ENCODE assay signal across 9 cellular contexts in the genomic region with DNA sequence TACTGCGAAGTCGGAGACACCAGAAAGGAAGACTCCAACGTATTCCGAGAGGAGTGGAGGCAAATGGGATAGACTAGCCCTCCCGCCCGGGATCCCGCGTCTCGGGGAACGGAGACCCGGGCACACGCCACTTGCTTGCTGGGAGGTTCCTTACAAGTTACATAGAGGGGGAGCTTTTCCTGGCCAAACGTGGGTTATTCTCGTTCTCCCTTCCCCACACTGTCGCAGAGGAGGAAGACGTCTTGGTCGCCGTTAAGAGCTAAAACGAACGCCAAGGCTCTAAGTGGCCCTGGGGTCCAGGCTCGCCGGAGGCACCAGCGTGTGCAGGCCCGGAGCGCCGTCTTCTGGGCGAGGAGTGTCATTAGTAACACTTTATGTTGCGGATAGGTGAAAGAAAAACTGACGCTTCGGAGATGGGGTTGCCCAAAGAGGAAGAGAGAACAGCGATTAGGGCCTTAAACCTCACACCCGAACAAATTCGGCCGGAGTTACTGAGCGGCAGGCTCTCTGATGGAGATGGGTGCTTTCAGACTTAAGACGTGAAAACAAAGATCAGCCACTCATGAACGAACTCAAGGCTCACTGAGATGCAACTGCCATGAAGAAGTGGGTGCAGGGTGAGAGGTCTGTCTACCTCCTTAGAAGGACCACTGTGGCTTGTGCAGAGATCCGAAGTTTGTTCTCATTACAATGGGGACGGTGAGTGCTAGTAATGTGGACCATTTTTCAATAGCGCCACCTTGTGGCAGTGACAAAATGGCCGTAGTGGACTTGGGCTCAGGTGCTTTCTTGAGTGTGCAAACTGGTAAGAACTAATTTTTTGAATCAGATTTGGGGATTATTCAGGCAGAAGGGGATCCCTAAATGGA. TPM values are rescaled to one million over a fixed set of nuclear protein-coding genes. Genes with fewer than 3 reads are reported as not detected.
DNase-seq lines count a peak whose midpoint lies in the region; ATAC-seq, FAIRE-seq and TF ChIP-seq lines count a peak whose summit lies in the region.
"Had no signal": no experiment of that assay in that cellular context is flagged by ENCODE, and none has a peak within 500 bp of the region (broad histone marks: within the 10 kb centered on the region; RNA-seq: fewer than 3 reads in every experiment).

No MANE protein-coding gene starts in this region.

- ATAC-seq in GM19025 (IDR thresholded peaks at IDR 0.05; ENCODE audit: low read depth, unreplicated experiment) (peak; percentile 81), HG03342 (IDR thresholded peaks at IDR 0.05; ENCODE audit: unreplicated experiment) (peak; percentile 76), HepG2 (peak; percentile 90)

- POLR2A ChIA-PET in HepG2 (lab: Yijun Ruan, JAX), result interaction anchor here (1.0 to 2.7 kb wide), 9 partner anchors 31 to 179 kb away, joined by 3 to 17 read pairs (median 9); a partner anchor contains a TSS

- TF ChIP-seq CTCF in HepG2 (CRISPR knock-in tag; IDR thresholded peaks at IDR 0.05), result peak; percentile 82

- 1% methylated on average over 40 of the region's 41 CpGs for WGBS in HepG2 (ENCODE audit: low lambda C conversion rate)

- peak; percentile 89 for FAIRE-seq in HepG2 (lab: Jason Lieb, UNC)

- no peaks in the 10 kb centered on the region for H3K36me3 ChIP-seq in HepG2 (replicated peaks in 1 of 2; ENCODE audit: control insufficient read depth in 1 of 2, insufficient read depth in 2 of 2, low read length in 2 of 2)

- H3K4me3 ChIP-seq in HepG2 (replicated peaks in 1 of 3; ENCODE audit: insufficient read depth in 1 of 3, low read depth in 2 of 3, low read length in 3 of 3), result peak overlapping the region; percentile 67 to 82 (median 70)

- no peaks in the 10 kb centered on the region for H4K20me1 ChIP-seq in HepG2 (ENCODE audit: insufficient read depth, low read length)

- peaks cover 22% of the 10 kb centered on the region for H3K4me1 ChIP-seq in HepG2 (ENCODE audit: insufficient read depth, low read length)

- CTCF ChIA-PET in HepG2 (lab: Yijun Ruan, JAX; ENCODE audit: low intra/inter-chr PET ratio, low total read pairs), result interaction anchor here (0.6 to 3.5 kb wide), 13 partner anchors 31 to 572 kb away, joined by 3 to 84 read pairs (median 6); no protein-coding TSS in a partner anchor

- H2AFZ ChIP-seq in HepG2 (ENCODE audit: low read length), result peak overlapping the region; percentile 99

- no peaks in the 10 kb centered on the region for H3K9me3 ChIP-seq in HepG2 (ENCODE audit: low read length)

- in situ Hi-C loops in HepG2 (cut with HindIII; ENCODE audit: extremely low pct_ligation_motif_present, low pct_unique_long_range_greater_than_20kb), result loop anchor here (5.0 to 10.0 kb wide), 4 partner anchors 74 to 332 kb away; no protein-coding TSS in a partner anchor

- no peak for TF ChIP-seq EP300 in HepG2 (IDR thresholded peaks at IDR 0.05; ENCODE audit: low read depth in 2 of 2, low read length in 2 of 2)
- TF ChIP-seq EP300 in HepG2 (CRISPR knock-in tag; IDR thresholded peaks at IDR 0.05; ENCODE audit: borderline replicate concordance), result no peak; the same call in 1 of the 2 replicates

- DNase-seq in Ammon's horn (ENCODE audit: low spot score) (peak; percentile 81), NCI-H446 treated with DMSO at 0.1 percent for 48 hours (lab: John Stamatoyannopoulos, UW) (peak; percentile 47), dermis blood vessel endothelial cell (peak; percentile 90), HepG2 (ENCODE audit: low spot score) (peak; percentile 80)
- peak; percentile 89 for DNase-seq in activated CD4-positive, alpha-beta T cell treated with anti-CD3 and anti-CD28 coated beads for 48 hours
- DNase-seq in stimulated activated CD4-positive, alpha-beta T cell treated with anti-CD3 and anti-CD28 coated beads, Interleukin-2, amount 100 ng/mL, for 4 hours (ENCODE audit: low read depth), result peak; percentile 73

- no peaks in the 10 kb centered on the region; a peak in 2 of 5 replicates for H3K27me3 ChIP-seq in HepG2 (ENCODE audit: control insufficient read depth in 1 of 2, insufficient read depth in 2 of 2, low read length in 2 of 2)

- no TSS peak for BruUV-seq in HepG2 (replicated peaks; lab: Mats Ljungman, UMichigan)

- peak; percentile 81 for TF ChIP-seq RAD21 in HepG2 (CRISPR knock-in tag; IDR thresholded peaks at IDR 0.05)

- peak overlapping the region; percentile 98 for H3K4me2 ChIP-seq in HepG2 (ENCODE audit: low read depth, low read length)

- H3K79me2 ChIP-seq in HepG2 (ENCODE audit: insufficient read depth, low read length), result no peaks in the 10 kb centered on the region

- no peak for TF ChIP-seq POLR2A in HepG2 (IDR thresholded peaks at IDR 0.05; ENCODE audit: insufficient read depth in 1 of 2, low read depth in 2 of 2, low read length in 2 of 2)

- H3K27ac ChIP-seq in HepG2 (ENCODE audit: extremely low read length, insufficient read depth, low read length), result peak overlapping the region; percentile 15

- intact Hi-C loops in HepG2 (cut with micrococcal nuclease; ENCODE audit: unreplicated experiment), result loop anchor here (1.0 to 5.0 kb wide), 6 partner anchors 34 to 330 kb away; no protein-coding TSS in a partner anchor

- H3K9ac ChIP-seq in HepG2 (ENCODE audit: insufficient read depth, low read depth, low read length), result peak overlapping the region; percentile 59

TF ChIP-seq in HepG2, 621 proteins besides CTCF, POLR2A, EP300 and RAD21 (continues in another document):
- peak; percentile 58; the same call in 1 of the 2 replicates for TF ChIP-seq ELF4 (CRISPR knock-in tag; IDR thresholded peaks at IDR 0.05; ENCODE audit: borderline replicate concordance)
- TF ChIP-seq TEAD2 (CRISPR knock-in tag; IDR thresholded peaks at IDR 0.05), result no peak
- TF ChIP-seq, protein P1, sequence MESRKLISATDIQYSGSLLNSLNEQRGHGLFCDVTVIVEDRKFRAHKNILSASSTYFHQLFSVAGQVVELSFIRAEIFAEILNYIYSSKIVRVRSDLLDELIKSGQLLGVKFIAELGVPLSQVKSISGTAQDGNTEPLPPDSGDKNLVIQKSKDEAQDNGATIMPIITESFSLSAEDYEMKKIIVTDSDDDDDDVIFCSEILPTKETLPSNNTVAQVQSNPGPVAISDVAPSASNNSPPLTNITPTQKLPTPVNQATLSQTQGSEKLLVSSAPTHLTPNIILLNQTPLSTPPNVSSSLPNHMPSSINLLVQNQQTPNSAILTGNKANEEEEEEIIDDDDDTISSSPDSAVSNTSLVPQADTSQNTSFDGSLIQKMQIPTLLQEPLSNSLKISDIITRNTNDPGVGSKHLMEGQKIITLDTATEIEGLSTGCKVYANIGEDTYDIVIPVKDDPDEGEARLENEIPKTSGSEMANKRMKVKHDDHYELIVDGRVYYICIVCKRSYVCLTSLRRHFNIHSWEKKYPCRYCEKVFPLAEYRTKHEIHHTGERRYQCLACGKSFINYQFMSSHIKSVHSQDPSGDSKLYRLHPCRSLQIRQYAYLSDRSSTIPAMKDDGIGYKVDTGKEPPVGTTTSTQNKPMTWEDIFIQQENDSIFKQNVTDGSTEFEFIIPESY (CRISPR knock-in tag; IDR thresholded peaks at IDR 0.05), result peak; percentile 23; the same call in 1 of the 2 replicates
- TF ChIP-seq KMT2A (CRISPR knock-in tag; IDR thresholded peaks at IDR 0.05), result peak; percentile 21; the same call in 1 of the 2 replicates

RNA-seq across cellular contexts. Expression of a gene that starts 11.7 kb away (rescaled TPM):
- 0.17 and 0.28 TPM in 2 replicates for total RNA-seq in dermis blood vessel endothelial cell
- not detected in 2 replicates for total RNA-seq in HepG2 (2016; rRNA removed; fragmentation: Illumina TruSeq; extraction: Trizol)
- total RNA-seq in HepG2 (2016; cell fraction: cytosol; rRNA removed; fragmentation: Illumina TruSeq; extraction: Trizol; ENCODE audit: low read depth), result not detected in 2 replicates
- total RNA-seq in HepG2 (2016; cell fraction: insoluble cytoplasmic fraction; rRNA removed; fragmentation: Illumina TruSeq; extraction: Trizol), result not detected in 2 replicates
- not detected in 2 replicates for total RNA-seq in HepG2 (2016; cell fraction: membrane; rRNA removed; fragmentation: Illumina TruSeq; extraction: Trizol)
- not detected in 2 replicates for total RNA-seq in HepG2 (2016; cell fraction: nucleus; rRNA removed; fragmentation: Illumina TruSeq; extraction: Trizol)
- polyA plus RNA-seq in HepG2 (2011; rRNA removed), result not detected in 2 replicates
- polyA plus RNA-seq in HepG2 (2011; cell fraction: cytosol; rRNA removed), result not detected in 2 replicates
- not detected in 2 replicates for polyA plus RNA-seq in HepG2 (2011; cell fraction: nucleus; rRNA removed)
- not detected in 2 replicates for polyA plus RNA-seq in HepG2 (2012)
- not detected in 2 replicates for polyA plus RNA-seq in HepG2 (2016; cell fraction: cytosol; fragmentation: Illumina TruSeq; extraction: Trizol; ENCODE audit: low read depth)
- not detected in 2 replicates for polyA plus RNA-seq in HepG2 (2016; cell fraction: insoluble cytoplasmic fraction; fragmentation: Illumina TruSeq; extraction: Trizol; ENCODE audit: low read depth)
- not detected in 2 replicates for polyA plus RNA-seq in HepG2 (2016; cell fraction: membrane; fragmentation: Illumina TruSeq; extraction: Trizol; ENCODE audit: low read depth)
- not detected in 2 replicates for polyA plus RNA-seq in HepG2 (2016; cell fraction: nucleus; fragmentation: Illumina TruSeq; extraction: Trizol; ENCODE audit: insufficient read depth, low read depth)
- polyA minus RNA-seq in HepG2 (2011; rRNA and poly(A)+ RNA removed; ENCODE audit: low replicate concordance), result 1.1 TPM in 1 of 2 replicates, not detected in the other
- polyA minus RNA-seq in HepG2 (2011; cell fraction: cytosol; rRNA and poly(A)+ RNA removed), result not detected in 2 replicates
- polyA minus RNA-seq in HepG2 (2011; cell fraction: nucleus; rRNA and poly(A)+ RNA removed), result not detected in 2 replicates

RNA-seq across cellular contexts. Expression of a gene that starts 28.2 kb away (rescaled TPM):
- total RNA-seq in dermis blood vessel endothelial cell, result not detected in 2 replicates
- total RNA-seq in HepG2 (2016; rRNA removed; fragmentation: Illumina TruSeq; extraction: Trizol), result not detected in 2 replicates
- total RNA-seq in HepG2 (2016; cell fraction: cytosol; rRNA removed; fragmentation: Illumina TruSeq; extraction: Trizol; ENCODE audit: low read depth), result not detected in 2 replicates
- total RNA-seq in HepG2 (2016; cell fraction: insoluble cytoplasmic fraction; rRNA removed; fragmentation: Illumina TruSeq; extraction: Trizol), result not detected in 2 replicates
- total RNA-seq in HepG2 (2016; cell fraction: membrane; rRNA removed; fragmentation: Illumina TruSeq; extraction: Trizol), result not detected in 2 replicates
- not detected in 2 replicates for total RNA-seq in HepG2 (2016; cell fraction: nucleus; rRNA removed; fragmentation: Illumina TruSeq; extraction: Trizol)
- not detected in 2 replicates for polyA plus RNA-seq in HepG2 (2011; rRNA removed)
- not detected in 2 replicates for polyA plus RNA-seq in HepG2 (2011; cell fraction: cytosol; rRNA removed)
- not detected in 2 replicates for polyA plus RNA-seq in HepG2 (2011; cell fraction: nucleus; rRNA removed)
- polyA plus RNA-seq in HepG2 (2012), result not detected in 2 replicates
- not detected in 2 replicates for polyA plus RNA-seq in HepG2 (2016; cell fraction: cytosol; fragmentation: Illumina TruSeq; extraction: Trizol; ENCODE audit: low read depth)
- not detected in 2 replicates for polyA plus RNA-seq in HepG2 (2016; cell fraction: insoluble cytoplasmic fraction; fragmentation: Illumina TruSeq; extraction: Trizol; ENCODE audit: low read depth)
- not detected in 2 replicates for polyA plus RNA-seq in HepG2 (2016; cell fraction: membrane; fragmentation: Illumina TruSeq; extraction: Trizol; ENCODE audit: low read depth)
- polyA plus RNA-seq in HepG2 (2016; cell fraction: nucleus; fragmentation: Illumina TruSeq; extraction: Trizol; ENCODE audit: insufficient read depth, low read depth), result not detected in 2 replicates
- not detected in 2 replicates for polyA minus RNA-seq in HepG2 (2011; rRNA and poly(A)+ RNA removed; ENCODE audit: low replicate concordance)
- not detected in 2 replicates for polyA minus RNA-seq in HepG2 (2011; cell fraction: cytosol; rRNA and poly(A)+ RNA removed)
- not detected in 2 replicates for polyA minus RNA-seq in HepG2 (2011; cell fraction: nucleus; rRNA and poly(A)+ RNA removed)
- total RNA-seq: activated CD8-positive, alpha-beta memory T cell treated with anti-CD3 and anti-CD28 coated beads for 36 hours had no signal

Comparison
In these comparisons a context has a peak if more than half of its experiments do, and no peak if none do; other contexts are left out.
1. Peak in every context shown above with its lines: DNase-seq, ATAC-seq, H3K4me3 ChIP-seq and H3K27ac ChIP-seq.